In the genomic region with DNA sequence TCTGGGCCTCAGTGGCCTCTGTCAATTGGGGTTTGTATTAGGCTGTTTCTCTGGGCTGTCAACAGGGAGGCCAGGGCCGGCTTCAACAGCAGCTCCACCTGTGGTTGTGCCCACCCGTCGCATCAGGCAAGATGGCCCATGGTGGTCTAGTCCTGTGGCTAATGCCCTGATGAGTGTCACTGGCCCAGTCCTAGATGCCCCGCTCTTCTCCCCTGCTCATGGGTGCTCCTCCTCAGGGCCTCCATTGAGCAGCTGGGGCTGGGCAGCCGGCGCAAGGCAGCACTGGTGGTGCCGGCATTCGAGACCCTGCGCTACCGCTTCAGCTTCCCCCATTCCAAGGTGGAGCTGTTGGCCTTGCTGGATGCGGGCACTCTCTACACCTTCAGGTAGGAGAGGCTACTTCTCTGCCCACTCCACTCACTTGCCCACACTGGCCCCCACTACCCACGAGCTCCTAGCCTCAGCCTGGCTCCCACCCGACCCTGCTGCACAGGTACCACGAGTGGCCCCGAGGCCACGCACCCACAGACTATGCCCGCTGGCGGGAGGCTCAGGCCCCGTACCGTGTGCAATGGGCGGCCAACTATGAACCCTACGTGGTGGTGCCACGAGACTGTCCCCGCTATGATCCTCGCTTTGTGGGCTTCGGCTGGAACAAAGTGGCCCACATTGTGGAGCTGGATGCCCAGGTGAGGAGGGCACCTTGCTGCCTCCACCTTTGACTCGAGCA, we compare ENCODE assay signal across 18 cellular contexts. TPM values are rescaled to one million over a fixed set of nuclear protein-coding genes. Genes with fewer than 3 reads are reported as not detected.
DNase-seq lines count a peak whose midpoint lies in the region; TF ChIP-seq lines count a peak whose summit lies in the region.
"Had no signal": no experiment of that assay in that cellular context is flagged by ENCODE, and none has a peak within 500 bp of the region (broad histone marks: within the 10 kb centered on the region; RNA-seq: fewer than 3 reads in every experiment).

No MANE protein-coding gene starts in this region.

- H3K36me3 ChIP-seq in breast epithelium (no peaks in the 10 kb centered on the region), H7 (replicated peaks; ENCODE audit: control insufficient read depth, insufficient read depth, low read length) (peaks cover 6% of the 10 kb centered on the region), endodermal cell (ENCODE audit: control insufficient read depth, insufficient read depth, low read length) (peaks cover 4% of the 10 kb centered on the region), spleen (peaks cover 0 to 29% (median 7%) of the 10 kb centered on the region in 6 donors), tibial nerve (peaks cover 0 to 30% (median 0%) of the 10 kb centered on the region in 3 donors)
- H3K36me3 ChIP-seq: colonic mucosa had no signal

- intact Hi-C loops in MCF 10A (cut with micrococcal nuclease): no loop called here
- intact Hi-C loops in breast epithelium (cut with DNase I; ENCODE audit: low total_unique reads): no loop called here
- intact Hi-C loops in spleen (cut with DNase I; ENCODE audit: low total_unique reads): no loop called here

- H3K9me3 Mint-ChIP-seq in MCF 10A (ENCODE audit: unreplicated experiment) (no peaks in the 10 kb centered on the region), endodermal cell (no peaks in the 10 kb centered on the region)

- H3K4me1 ChIP-seq in breast epithelium (peaks cover 0 to 7% of the 10 kb centered on the region in 2 donors), endodermal cell (ENCODE audit: control insufficient read depth, insufficient read depth, low read length) (no peaks in the 10 kb centered on the region), spleen (peaks cover 9 to 78% (median 45%) of the 10 kb centered on the region in 6 donors), tibial nerve (peaks cover 0 to 28% (median 5%) of the 10 kb centered on the region in 4 donors)
- H3K4me1 ChIP-seq: colonic mucosa had no signal

- H3K27ac Mint-ChIP-seq in MCF 10A (ENCODE audit: low read depth, unreplicated experiment) (peak overlapping the region; percentile 74), endodermal cell (no peak overlapping the region)

- no peak for TF ChIP-seq CTCF in MCF 10A (IDR thresholded peaks at IDR 0.05; ENCODE audit: unreplicated experiment)
- no peak for TF ChIP-seq CTCF in breast epithelium (IDR thresholded peaks at IDR 0.05)
- no peak for TF ChIP-seq CTCF in endodermal cell (conservative IDR thresholded peaks at IDR 0.05)
- no peak for TF ChIP-seq CTCF in spleen (IDR thresholded peaks at IDR 0.05 in 8 of 11, conservative IDR thresholded peaks at IDR 0.05 in 3 of 11)
- TF ChIP-seq CTCF in tibial nerve (IDR thresholded peaks at IDR 0.05): no peak

- TF ChIP-seq POLR2A in breast epithelium (IDR thresholded peaks at IDR 0.05) (no peak), spleen (IDR thresholded peaks at IDR 0.05) (no peak), tibial nerve (IDR thresholded peaks at IDR 0.05) (no peak)

- H3K9me3 ChIP-seq in breast epithelium (no peaks in the 10 kb centered on the region), endodermal cell (ENCODE audit: control insufficient read depth, low read length) (no peaks in the 10 kb centered on the region), spleen (no peaks in the 10 kb centered on the region), tibial nerve (no peaks in the 10 kb centered on the region)
- H3K9me3 ChIP-seq: colonic mucosa, esophagus squamous epithelium, pancreas, stomach had no signal

- 92 to 93% methylated on average over 20 to 27 of the region's 27 CpGs for WGBS in endodermal cell (ENCODE audit: insufficient coverage in 1 of 2, insufficient read length in 1 of 2), 2 experiments
- 86 to 95% (median 92%) methylated on average over 23 to 27 of the region's 27 CpGs for WGBS in spleen, 5 donors
- WGBS in tibial nerve, 2 donors: 92 to 100% methylated on average over 2 to 21 of the region's 27 CpGs

- TF ChIP-seq EP300 in tibial nerve (IDR thresholded peaks at IDR 0.05): no peak

- no peak overlapping the region for H3K4me3 ChIP-seq in breast epithelium
- H3K4me3 ChIP-seq in H7 (ENCODE audit: insufficient read depth, low read depth, low read length): no peak overlapping the region
- no peak overlapping the region for H3K4me3 ChIP-seq in endodermal cell (ENCODE audit: low read length)
- H3K4me3 ChIP-seq in spleen: no peak overlapping the region
- H3K4me3 ChIP-seq in tibial nerve: no peak overlapping the region
- H3K4me3 ChIP-seq: colonic mucosa, esophagus squamous epithelium, pancreas, smooth muscle cell, stomach had no signal

- peaks cover 32% of the 10 kb centered on the region for H3K4me1 Mint-ChIP-seq in MCF 10A (ENCODE audit: insufficient read depth, unreplicated experiment)
- peaks cover 3% of the 10 kb centered on the region for H3K4me1 Mint-ChIP-seq in endodermal cell

- H3K4me3 Mint-ChIP-seq in MCF 10A (ENCODE audit: unreplicated experiment): no peak overlapping the region
- no peak overlapping the region for H3K4me3 Mint-ChIP-seq in endodermal cell

- H3K27me3 Mint-ChIP-seq in MCF 10A (ENCODE audit: insufficient read depth, unreplicated experiment): no peaks in the 10 kb centered on the region
- peaks cover 13% of the 10 kb centered on the region for H3K27me3 Mint-ChIP-seq in endodermal cell (ENCODE audit: insufficient read depth)

- CTCF ChIA-PET in MCF 10A (lab: Yijun Ruan, JAX): no interaction called here

- no peak overlapping the region for H3K9ac ChIP-seq in endodermal cell (ENCODE audit: extremely low read depth, low read length, poor library complexity, severe bottlenecking)

- H3K36me3 Mint-ChIP-seq in MCF 10A (ENCODE audit: insufficient read depth, unreplicated experiment) (peaks cover 22% of the 10 kb centered on the region), endodermal cell (ENCODE audit: low read depth) (peaks cover 9% of the 10 kb centered on the region)

- POLR2A ChIA-PET in MCF 10A (lab: Yijun Ruan, JAX): interaction anchor here (1.0 to 1.2 kb wide), 2 partner anchors 10 kb away, joined by 5 read pairs; partner anchors contain the start of gene PEX16

- DNase-seq in MCF 10A (ENCODE audit: unreplicated experiment) (no peak), breast epithelium (ENCODE audit: low spot score in 2 of 2) (no peak), H7 (peak; percentile 60), endodermal cell (peak; percentile 38), spleen (peak; percentile 76), tibial nerve (ENCODE audit: low spot score in 2 of 2) (no peak), ecto neural progenitor cell (ENCODE audit: low spot score) (no peak), HuH-7 (ENCODE audit: low spot score) (no peak)
- DNase-seq: activated T-cell treated with anti-CD3 and anti-CD28 coated beads, Interleukin-2, amount 50 U/mL, for 48 hours; DMS 273 treated with DMSO at 0.1 percent for 48 hours; esophagus squamous epithelium; NCI-H1417; NCI-H2227 treated with DMSO at 0.1 percent for 48 hours; stomach had no signal

- H3K27ac ChIP-seq in breast epithelium: peak overlapping the region in 1 of 2 donors; percentile 58
- H3K27ac ChIP-seq in endodermal cell (ENCODE audit: low read depth, low read length): no peak overlapping the region
- peak overlapping the region in 3 of 8 donors; percentile 24 to 86 (median 80) for H3K27ac ChIP-seq in spleen
- H3K27ac ChIP-seq in tibial nerve: no peak overlapping the region
- H3K27ac ChIP-seq: colonic mucosa, pancreas, stomach had no signal

- no peaks in the 10 kb centered on the region for H3K27me3 ChIP-seq in breast epithelium
- H3K27me3 ChIP-seq in H7 (ENCODE audit: control insufficient read depth, insufficient read depth, low read length): peaks cover 5% of the 10 kb centered on the region; the same call in 1 of the 2 replicates
- peaks cover 19% of the 10 kb centered on the region for H3K27me3 ChIP-seq in endodermal cell (ENCODE audit: control insufficient read depth, insufficient read depth, low read length, poor library complexity, severe bottlenecking)
- peaks cover 0 to 31% (median 7%) of the 10 kb centered on the region in 7 donors for H3K27me3 ChIP-seq in spleen (replicated peaks in 1 of 7)
- H3K27me3 ChIP-seq in tibial nerve: peaks cover 0 to 16% of the 10 kb centered on the region in 2 donors
- H3K27me3 ChIP-seq: pancreas had no signal

- BruUV-seq in MCF 10A (replicated peaks; lab: Mats Ljungman, UMichigan): no TSS peak

RNA-seq across cellular contexts. Expression of gene LARGE2, which starts 5.4 kb away (rescaled TPM):
- total RNA-seq in MCF 10A (2022) (0.52 and 0.91 TPM in 2 replicates), breast epithelium (1 to 10 TPM in 2 of 3 donors, not detected in 1; 5.9 to 6.3 TPM), endodermal cell (10 to 100 TPM; 28.5 to 35.2 TPM), spleen (1 to 10 TPM; 2.5 to 8.4 (median 6.1) TPM), tibial nerve (not detected)
- total RNA-seq in H7 (2014; rRNA removed; shearing (Covaris generic)): 36.6 and 38.6 TPM in 2 replicates
- 15.0 TPM for polyA plus RNA-seq in endodermal cell (2013, experiment 1 of 2)
- 6.5 TPM for polyA plus RNA-seq in endodermal cell (2013, experiment 2 of 2)
- polyA plus RNA-seq in spleen: 10 to 100 TPM in 2 of 3 donors, 1 to 10 TPM in 1; 4.7 to 18.8 (median 16.4) TPM
- polyA plus RNA-seq: aorta had no signal

RNA-seq across cellular contexts. Expression of gene PEX16, which starts 10.2 kb away (rescaled TPM):
- total RNA-seq in MCF 10A (2022): 28.1 and 30.2 TPM in 2 replicates
- total RNA-seq in breast epithelium: 10 to 100 TPM; 22.1 to 32.8 (median 25.6) TPM
- 39.9 and 43.7 TPM in 2 replicates for total RNA-seq in H7 (2014; rRNA removed; shearing (Covaris generic))
- 10 to 100 TPM; 32.2 to 37.8 TPM for total RNA-seq in endodermal cell
- polyA plus RNA-seq in endodermal cell (2013, experiment 1 of 2): 22.9 TPM
- polyA plus RNA-seq in endodermal cell (2013, experiment 2 of 2): 18.8 TPM
- 10 to 100 TPM; 29.2 to 36.7 (median 33.7) TPM for total RNA-seq in spleen
- polyA plus RNA-seq in spleen: 10 to 100 TPM; 41.6 to 50.1 (median 46.1) TPM
- 10 to 100 TPM; 33.9 to 38.4 (median 36.5) TPM for total RNA-seq in tibial nerve

RNA-seq across cellular contexts. Expression of gene FREY1, which starts 20.8 kb away (rescaled TPM):
- total RNA-seq in MCF 10A (2022) (1.0 and 1.3 TPM in 2 replicates), breast epithelium (1 to 10 TPM in 1 of 3 donors, under 1 TPM in 2; 0.48 to 3.2 (median 0.98) TPM), endodermal cell (1 to 10 TPM; 1.1 to 1.5 TPM), spleen (1 to 10 TPM in 4 of 7 donors, under 1 TPM in 1, not detected in 2; 0.57 to 2.0 (median 1.2) TPM), tibial nerve (1 to 10 TPM in 2 of 4 donors, not detected in 2; 1.0 to 7.2 TPM)
- total RNA-seq in H7 (2014; rRNA removed; shearing (Covaris generic)): 0.35 and 2.3 TPM in 2 replicates
- 1.2 TPM for polyA plus RNA-seq in endodermal cell (2013, experiment 1 of 2)
- polyA plus RNA-seq in endodermal cell (2013, experiment 2 of 2): not detected
- polyA plus RNA-seq in spleen: under 1 TPM; 0.13 to 0.32 (median 0.27) TPM
- polyA plus RNA-seq: aorta had no signal

RNA-seq across cellular contexts. Expression of gene MAPK8IP1, which starts 42.4 kb away (rescaled TPM):
- 1.8 and 2.2 TPM in 2 replicates for total RNA-seq in MCF 10A (2022)
- 1 to 10 TPM; 5.4 to 7.2 (median 5.9) TPM for total RNA-seq in breast epithelium
- 10.4 and 15.3 TPM in 2 replicates for total RNA-seq in H7 (2014; rRNA removed; shearing (Covaris generic))
- total RNA-seq in endodermal cell: 10 to 100 TPM; 11.2 to 12.8 TPM
- polyA plus RNA-seq in endodermal cell (2013, experiment 1 of 2): 23.9 TPM
- 18.4 TPM for polyA plus RNA-seq in endodermal cell (2013, experiment 2 of 2)
- total RNA-seq in spleen: 1 to 10 TPM; 1.7 to 6.0 (median 3.4) TPM
- 1 to 10 TPM in 2 of 3 donors, under 1 TPM in 1; 0.80 to 2.2 (median 1.3) TPM for polyA plus RNA-seq in spleen
- total RNA-seq in tibial nerve: 100 to 1,000 TPM; 165 to 298 (median 230) TPM

Comparison
In these comparisons a context has a peak if more than half of its experiments do, and no peak if none do; other contexts are left out.
1. DNase-seq: peak in H7 (single experiment), endodermal cell (single experiment) and spleen (single experiment); none in MCF 10A (single experiment), breast epithelium (0 of 2), tibial nerve (0 of 2), ecto neural progenitor cell (single experiment) and HuH-7 (single experiment).